20 cellular contexts compared by ENCODE assay signal in the genomic region with DNA sequence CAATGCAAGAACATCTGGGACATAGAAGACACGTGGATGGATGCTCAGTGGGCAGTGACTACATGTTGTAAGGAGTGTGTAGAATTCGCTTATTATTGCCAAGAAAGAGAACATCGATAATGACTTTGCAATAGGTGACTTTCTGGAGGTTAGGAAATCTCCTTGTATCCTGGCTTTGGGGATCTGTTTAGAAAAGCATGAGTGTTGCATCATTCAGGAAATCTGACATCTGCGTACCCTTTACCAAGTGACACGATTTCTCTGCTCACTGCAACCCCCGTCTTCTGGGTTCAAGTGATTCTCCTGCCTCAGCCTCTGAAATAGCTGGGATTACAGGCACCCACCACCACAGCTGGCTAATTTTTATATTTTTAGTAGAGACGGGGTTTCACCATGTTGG. TPM values are rescaled to one million over a fixed set of nuclear protein-coding genes. Genes with fewer than 3 reads are reported as not detected.
"Had no signal": no experiment of that assay in that cellular context is flagged by ENCODE, and none has a peak within 500 bp of the region (broad histone marks: within the 10 kb centered on the region; RNA-seq: fewer than 3 reads in every experiment).

No MANE protein-coding gene starts in this region.

- H3K27ac Mint-ChIP-seq: naive thymus-derived CD4-positive, alpha-beta T cell; neural progenitor cell; stimulated activated effector memory CD8-positive, alpha-beta T cell treated with anti-CD3 and anti-CD28 coated beads, Interleukin-12 subunit alpha, Interleukin-12 subunit beta, amount 100 ng/mL, for 72 hours had no signal

- H3K4me2 ChIP-seq: neural progenitor cell had no signal

- H3K9me3 Mint-ChIP-seq: nephron; neural progenitor cell; stimulated activated effector memory CD8-positive, alpha-beta T cell treated with anti-CD3 and anti-CD28 coated beads, Interleukin-12 subunit alpha, Interleukin-12 subunit beta, amount 100 ng/mL, for 72 hours had no signal

- H3K36me3 Mint-ChIP-seq: naive thymus-derived CD4-positive, alpha-beta T cell; neural progenitor cell; stimulated activated effector memory CD8-positive, alpha-beta T cell treated with anti-CD3 and anti-CD28 coated beads, Interleukin-12 subunit alpha, Interleukin-12 subunit beta, amount 100 ng/mL, for 72 hours had no signal

- H3K4me3 ChIP-seq: dorsolateral prefrontal cortex, neural progenitor cell, prostate gland, stomach, thyroid gland, upper lobe of left lung had no signal

- H3K36me3 ChIP-seq: neural progenitor cell, prostate gland, stomach, thyroid gland, upper lobe of left lung had no signal

- H3K4me3 Mint-ChIP-seq: naive thymus-derived CD4-positive, alpha-beta T cell; nephron; neural progenitor cell; stimulated activated effector memory CD8-positive, alpha-beta T cell treated with anti-CD3 and anti-CD28 coated beads, Interleukin-12 subunit alpha, Interleukin-12 subunit beta, amount 100 ng/mL, for 72 hours had no signal

- H3K27ac ChIP-seq: neural progenitor cell, prostate gland, stomach, thyroid gland, upper lobe of left lung had no signal

- DNase-seq: dorsolateral prefrontal cortex; effector CD4-positive, alpha-beta T cell; head of caudate nucleus; mesendoderm; midbrain; naive thymus-derived CD4-positive, alpha-beta T cell; right cardiac atrium; small intestine; stimulated activated CD4-positive, alpha-beta T cell treated with anti-CD3 and anti-CD28 coated beads, Interleukin-12 subunit alpha, Interleukin-12 subunit beta, amount 100 ng/mL, for 4 hours; stimulated activated CD4-positive, alpha-beta T cell treated with anti-CD3 and anti-CD28 coated beads, Interleukin-1b, Interleukin-23, amount 100 ng/mL, for 48 hours; stimulated activated CD4-positive, alpha-beta T cell treated with anti-CD3 and anti-CD28 coated beads, Interleukin-4, amount 100 ng/mL, for 1 hour; stimulated activated naive CD4-positive, alpha-beta T cell treated with Interleukin-2 at 50 U/mL for 16 hours; stomach; thyroid gland; upper lobe of left lung had no signal

- H2AFZ ChIP-seq: neural progenitor cell had no signal

- H3K9ac ChIP-seq: neural progenitor cell had no signal

- H3K4me1 Mint-ChIP-seq: stimulated activated effector memory CD8-positive, alpha-beta T cell treated with anti-CD3 and anti-CD28 coated beads, Interleukin-12 subunit alpha, Interleukin-12 subunit beta, amount 100 ng/mL, for 72 hours had no signal

- H3K27me3 ChIP-seq: dorsolateral prefrontal cortex, neural progenitor cell, stomach, thyroid gland, upper lobe of left lung had no signal

- H3K9me3 ChIP-seq: prostate gland, stomach, thyroid gland, upper lobe of left lung had no signal

- ATAC-seq: left lobe of liver; naive thymus-derived CD4-positive, alpha-beta T cell; right cardiac atrium; stimulated activated effector memory CD8-positive, alpha-beta T cell treated with anti-CD3 and anti-CD28 coated beads, Interleukin-12 subunit alpha, Interleukin-12 subunit beta, amount 100 ng/mL, for 72 hours had no signal

RNA-seq across cellular contexts. Expression of a gene that starts 23.2 kb away (rescaled TPM):
- polyA plus RNA-seq: naive thymus-derived CD4-positive, alpha-beta T cell had no signal
